8 cellular contexts compared by ENCODE assay signal in the genomic region with DNA sequence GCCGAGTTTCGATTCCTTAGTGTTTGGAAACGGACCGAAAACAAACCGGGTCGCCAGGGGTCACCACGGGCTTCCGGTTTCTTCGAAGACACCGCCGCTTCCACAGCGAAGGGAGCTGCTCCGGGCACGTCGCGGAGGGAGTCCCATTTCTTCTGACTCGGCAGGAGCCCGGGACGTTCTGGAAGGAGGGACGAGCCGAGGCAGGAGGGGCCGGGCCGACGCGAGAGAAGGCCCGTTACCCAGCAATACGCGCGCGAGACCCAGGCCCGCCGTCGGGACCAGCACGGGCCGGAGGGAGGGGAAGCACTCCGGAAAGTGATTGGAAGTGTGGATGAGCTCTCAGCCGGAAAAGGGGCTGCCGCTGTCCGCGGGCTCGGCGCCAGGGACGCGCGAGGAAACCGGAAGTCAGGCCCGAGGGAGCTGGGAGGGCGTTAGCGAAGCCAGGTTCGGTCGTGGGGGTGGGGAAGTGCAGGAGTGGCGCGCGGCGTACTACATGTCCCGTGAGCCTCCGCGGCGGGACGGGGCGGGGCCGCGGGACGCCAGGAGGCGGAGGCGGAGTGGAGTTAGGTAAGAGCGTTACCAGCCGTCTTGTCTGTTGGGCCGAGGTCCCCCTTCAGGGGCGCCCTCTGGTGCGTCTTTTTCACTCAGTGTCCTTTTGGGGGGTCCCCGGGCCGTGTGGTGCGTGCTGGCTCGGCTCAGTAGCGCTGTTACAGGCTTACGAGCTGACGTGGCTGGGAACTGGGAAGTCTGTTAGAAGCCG. TPM values are rescaled to one million over a fixed set of nuclear protein-coding genes. Genes with fewer than 3 reads are reported as not detected.
A peak's percentile ranks its signal among the peaks of the same experiment; 100 is the strongest.
DNase-seq lines count a peak whose midpoint lies in the region; ATAC-seq and TF ChIP-seq lines count a peak whose summit lies in the region.

A gene with protein sequence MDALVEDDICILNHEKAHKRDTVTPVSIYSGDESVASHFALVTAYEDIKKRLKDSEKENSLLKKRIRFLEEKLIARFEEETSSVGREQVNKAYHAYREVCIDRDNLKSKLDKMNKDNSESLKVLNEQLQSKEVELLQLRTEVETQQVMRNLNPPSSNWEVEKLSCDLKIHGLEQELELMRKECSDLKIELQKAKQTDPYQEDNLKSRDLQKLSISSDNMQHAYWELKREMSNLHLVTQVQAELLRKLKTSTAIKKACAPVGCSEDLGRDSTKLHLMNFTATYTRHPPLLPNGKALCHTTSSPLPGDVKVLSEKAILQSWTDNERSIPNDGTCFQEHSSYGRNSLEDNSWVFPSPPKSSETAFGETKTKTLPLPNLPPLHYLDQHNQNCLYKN (minus strand): TSS at position 188 of the 760 bp plus-strand sequence. CDS start 8,207 bp downstream, outside the sequence.
A gene with protein sequence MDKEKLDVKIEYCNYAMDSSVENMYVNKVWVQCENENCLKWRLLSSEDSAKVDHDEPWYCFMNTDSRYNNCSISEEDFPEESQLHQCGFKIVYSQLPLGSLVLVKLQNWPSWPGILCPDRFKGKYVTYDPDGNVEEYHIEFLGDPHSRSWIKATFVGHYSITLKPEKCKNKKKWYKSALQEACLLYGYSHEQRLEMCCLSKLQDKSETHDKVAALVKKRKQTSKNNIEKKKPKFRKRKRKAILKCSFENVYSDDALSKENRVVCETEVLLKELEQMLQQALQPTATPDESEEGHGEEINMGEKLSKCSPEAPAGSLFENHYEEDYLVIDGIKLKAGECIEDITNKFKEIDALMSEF (plus strand): TSS at position 85 of the 760 bp plus-strand sequence. CDS start 64,348 bp downstream, outside the sequence.

- peaks cover 3 to 28% (median 5%) of the 10 kb centered on the region in 4 donors for H3K4me1 ChIP-seq in liver (ENCODE audit: control insufficient read depth in 4 of 4, insufficient read depth in 4 of 4, low read length in 3 of 4)

- H3K36me3 ChIP-seq in liver (ENCODE audit: control insufficient read depth in 4 of 4, insufficient read depth in 3 of 4, low read depth in 1 of 4, low read length in 3 of 4) = peaks cover 0 to 6% (median 0%) of the 10 kb centered on the region in 4 donors

- H3K4me1 Mint-ChIP-seq in CD14-positive monocyte = peaks cover 36% of the 10 kb centered on the region

- H3K27ac Mint-ChIP-seq in CD14-positive monocyte = peak within 1 kb of the TSS; percentile 98 to 100 (median 100)

- H3K27ac ChIP-seq in liver (ENCODE audit: low read depth in 1 of 2, low read length in 2 of 2) = peak within 1 kb of the TSS; percentile 98 to 100

- H3K9me3 Mint-ChIP-seq in CD14-positive monocyte = peaks cover 5 to 35% (median 23%) of the 10 kb centered on the region in 7 donors

- TF ChIP-seq CTCF in CD14-positive monocyte (IDR thresholded peaks at IDR 0.05) (no peak), liver (IDR thresholded peaks at IDR 0.05; ENCODE audit: low read depth, low read length, missing input control) (peak; percentile 1)

- H3K36me3 Mint-ChIP-seq in CD14-positive monocyte = peaks cover 28 to 32% of the 10 kb centered on the region in 2 donors

- TF ChIP-seq RAD21 in liver (IDR thresholded peaks at IDR 0.05) = peak in 1 of 2 donors; percentile 9

- ATAC-seq in GM19351 (IDR thresholded peaks at IDR 0.05; ENCODE audit: unreplicated experiment) = peak; percentile 86
- peak; percentile 92 for ATAC-seq in HG03521 (IDR thresholded peaks at IDR 0.05; ENCODE audit: unreplicated experiment)

- H3K27me3 ChIP-seq in liver (ENCODE audit: control insufficient read depth in 4 of 4, insufficient read depth in 4 of 4, low read length in 3 of 4) = no peaks in the 10 kb centered on the region

- peaks cover 0 to 11% (median 4%) of the 10 kb centered on the region in 4 donors for H3K9me3 ChIP-seq in liver (ENCODE audit: control insufficient read depth in 4 of 4, low read length in 3 of 4)

- DNase-seq in CD14-positive monocyte (ENCODE audit: low spot score) (peak; percentile 91), NCI-H69 (lab: John Stamatoyannopoulos, UW) (peak; percentile 95), dermis blood vessel endothelial cell (peak; percentile 97)
- peak; percentile 80 to 87 for DNase-seq in activated CD4-positive, alpha-beta T cell treated with anti-CD3 and anti-CD28 coated beads, Interleukin-2, amount 50 U/mL, for 24 hours (ENCODE audit: low read depth in 1 of 2, low spot score in 1 of 2)
- peak; percentile 93 for DNase-seq in stimulated activated CD4-positive, alpha-beta T cell treated with anti-CD3 and anti-CD28 coated beads, Interleukin-4, amount 100 ng/mL, for 24 hours

- intact Hi-C loops in CD14-positive monocyte (cut with micrococcal nuclease) = loop anchor here in 1 of 2 donors (2.0 to 5.0 kb wide), 3 partner anchors 16 to 867 kb away; a partner anchor contains a TSS

- peak within 1 kb of the TSS; percentile 48 to 87 (median 83) for H3K4me3 ChIP-seq in liver (ENCODE audit: low read depth in 1 of 3, low read length in 3 of 3)

- peak within 1 kb of the TSS; percentile 81 to 97 for H3K9ac ChIP-seq in liver (ENCODE audit: low read depth in 1 of 2, low read length in 2 of 2)

- H3K4me3 Mint-ChIP-seq in CD14-positive monocyte = peak within 1 kb of the TSS; percentile 89 to 94

- WGBS in liver = under 1% methylated on average over 79 of the region's 79 CpGs

- H3K27me3 Mint-ChIP-seq in CD14-positive monocyte (ENCODE audit: low read depth in 3 of 3) = peaks cover 0 to 2% (median 1%) of the 10 kb centered on the region in 3 donors

TF ChIP-seq in liver, 16 proteins besides CTCF, POLR2A, EP300 and RAD21:
- TF ChIP-seq FOXA1 (IDR thresholded peaks at IDR 0.05) = no peak
- peak in 1 of 2 donors; percentile 7 for TF ChIP-seq HNF4A (conservative IDR thresholded peaks at IDR 0.05)
- TF ChIP-seq, protein P1, sequence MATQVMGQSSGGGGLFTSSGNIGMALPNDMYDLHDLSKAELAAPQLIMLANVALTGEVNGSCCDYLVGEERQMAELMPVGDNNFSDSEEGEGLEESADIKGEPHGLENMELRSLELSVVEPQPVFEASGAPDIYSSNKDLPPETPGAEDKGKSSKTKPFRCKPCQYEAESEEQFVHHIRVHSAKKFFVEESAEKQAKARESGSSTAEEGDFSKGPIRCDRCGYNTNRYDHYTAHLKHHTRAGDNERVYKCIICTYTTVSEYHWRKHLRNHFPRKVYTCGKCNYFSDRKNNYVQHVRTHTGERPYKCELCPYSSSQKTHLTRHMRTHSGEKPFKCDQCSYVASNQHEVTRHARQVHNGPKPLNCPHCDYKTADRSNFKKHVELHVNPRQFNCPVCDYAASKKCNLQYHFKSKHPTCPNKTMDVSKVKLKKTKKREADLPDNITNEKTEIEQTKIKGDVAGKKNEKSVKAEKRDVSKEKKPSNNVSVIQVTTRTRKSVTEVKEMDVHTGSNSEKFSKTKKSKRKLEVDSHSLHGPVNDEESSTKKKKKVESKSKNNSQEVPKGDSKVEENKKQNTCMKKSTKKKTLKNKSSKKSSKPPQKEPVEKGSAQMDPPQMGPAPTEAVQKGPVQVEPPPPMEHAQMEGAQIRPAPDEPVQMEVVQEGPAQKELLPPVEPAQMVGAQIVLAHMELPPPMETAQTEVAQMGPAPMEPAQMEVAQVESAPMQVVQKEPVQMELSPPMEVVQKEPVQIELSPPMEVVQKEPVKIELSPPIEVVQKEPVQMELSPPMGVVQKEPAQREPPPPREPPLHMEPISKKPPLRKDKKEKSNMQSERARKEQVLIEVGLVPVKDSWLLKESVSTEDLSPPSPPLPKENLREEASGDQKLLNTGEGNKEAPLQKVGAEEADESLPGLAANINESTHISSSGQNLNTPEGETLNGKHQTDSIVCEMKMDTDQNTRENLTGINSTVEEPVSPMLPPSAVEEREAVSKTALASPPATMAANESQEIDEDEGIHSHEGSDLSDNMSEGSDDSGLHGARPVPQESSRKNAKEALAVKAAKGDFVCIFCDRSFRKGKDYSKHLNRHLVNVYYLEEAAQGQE (IDR thresholded peaks at IDR 0.05) = peak; percentile 69
- TF ChIP-seq SP1 (IDR thresholded peaks at IDR 0.05) = peak; percentile 51
- no peak for TF ChIP-seq TAF1 (conservative IDR thresholded peaks at IDR 0.05)
- TF ChIP-seq RXRA (IDR thresholded peaks at IDR 0.05) = peak; percentile 41 to 65
- TF ChIP-seq EGR1 (IDR thresholded peaks at IDR 0.05; ENCODE audit: low read depth in 2 of 2) = peak in 1 of 2 donors; percentile 46
- TF ChIP-seq YY1 (IDR thresholded peaks at IDR 0.05) = peak; percentile 49
- peak; percentile 95 for TF ChIP-seq NR2F2 (IDR thresholded peaks at IDR 0.05)
- TF ChIP-seq, protein P2, sequence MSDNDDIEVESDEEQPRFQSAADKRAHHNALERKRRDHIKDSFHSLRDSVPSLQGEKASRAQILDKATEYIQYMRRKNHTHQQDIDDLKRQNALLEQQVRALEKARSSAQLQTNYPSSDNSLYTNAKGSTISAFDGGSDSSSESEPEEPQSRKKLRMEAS (IDR thresholded peaks at IDR 0.05) = peak; percentile 65
- peak; percentile 72 to 91 for TF ChIP-seq GABPA (IDR thresholded peaks at IDR 0.05 in 1 of 2, conservative IDR thresholded peaks at IDR 0.05 in 1 of 2)
- TF ChIP-seq, protein P3, sequence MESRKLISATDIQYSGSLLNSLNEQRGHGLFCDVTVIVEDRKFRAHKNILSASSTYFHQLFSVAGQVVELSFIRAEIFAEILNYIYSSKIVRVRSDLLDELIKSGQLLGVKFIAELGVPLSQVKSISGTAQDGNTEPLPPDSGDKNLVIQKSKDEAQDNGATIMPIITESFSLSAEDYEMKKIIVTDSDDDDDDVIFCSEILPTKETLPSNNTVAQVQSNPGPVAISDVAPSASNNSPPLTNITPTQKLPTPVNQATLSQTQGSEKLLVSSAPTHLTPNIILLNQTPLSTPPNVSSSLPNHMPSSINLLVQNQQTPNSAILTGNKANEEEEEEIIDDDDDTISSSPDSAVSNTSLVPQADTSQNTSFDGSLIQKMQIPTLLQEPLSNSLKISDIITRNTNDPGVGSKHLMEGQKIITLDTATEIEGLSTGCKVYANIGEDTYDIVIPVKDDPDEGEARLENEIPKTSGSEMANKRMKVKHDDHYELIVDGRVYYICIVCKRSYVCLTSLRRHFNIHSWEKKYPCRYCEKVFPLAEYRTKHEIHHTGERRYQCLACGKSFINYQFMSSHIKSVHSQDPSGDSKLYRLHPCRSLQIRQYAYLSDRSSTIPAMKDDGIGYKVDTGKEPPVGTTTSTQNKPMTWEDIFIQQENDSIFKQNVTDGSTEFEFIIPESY (IDR thresholded peaks at IDR 0.05) = no peak
- TF ChIP-seq, protein P4, sequence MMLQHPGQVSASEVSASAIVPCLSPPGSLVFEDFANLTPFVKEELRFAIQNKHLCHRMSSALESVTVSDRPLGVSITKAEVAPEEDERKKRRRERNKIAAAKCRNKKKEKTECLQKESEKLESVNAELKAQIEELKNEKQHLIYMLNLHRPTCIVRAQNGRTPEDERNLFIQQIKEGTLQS (IDR thresholded peaks at IDR 0.05) = no peak
- no peak for TF ChIP-seq HNF4G (IDR thresholded peaks at IDR 0.05)
- TF ChIP-seq JUND (IDR thresholded peaks at IDR 0.05) = peak in 1 of 2 donors; percentile 32

RNA-seq across cellular contexts. Expression of the first gene that starts in this region (rescaled TPM):
- polyA plus RNA-seq in CD14-positive monocyte = 100 to 1,000 TPM in 1 of 2 donors, 10 to 100 TPM in 1; 99.3 to 134 TPM
- 53.8 and 68.7 TPM in 2 replicates for total RNA-seq in dermis blood vessel endothelial cell
- 10 to 100 TPM; 22.8 to 30.4 TPM for total RNA-seq in liver
- polyA plus RNA-seq in liver = 10 to 100 TPM; 17.1 to 21.7 TPM

RNA-seq across cellular contexts. Expression of the second gene that starts in this region (rescaled TPM):
- under 1 TPM; 0.35 to 0.41 TPM for polyA plus RNA-seq in CD14-positive monocyte
- 0.19 TPM in 1 of 2 replicates, not detected in the other for total RNA-seq in dermis blood vessel endothelial cell
- total RNA-seq in liver = under 1 TPM; 0.17 to 0.23 TPM
- polyA plus RNA-seq in liver = under 1 TPM; 0.15 to 0.16 TPM

Comparison
In these comparisons a context has a peak if more than half of its experiments do, and no peak if none do; other contexts are left out.
1. Peak in every context shown above with its lines: DNase-seq, ATAC-seq, H3K4me3 ChIP-seq and H3K27ac ChIP-seq.
2. RNA of the first gene that starts in this region (polyA plus RNA-seq): 99.3 to 134 TPM in CD14-positive monocyte; 17.1 to 21.7 TPM in liver; every median in the first group is over 4 times any median in the second.